Comparison of ENCODE assay signal across 15 cellular contexts in the genomic region with DNA sequence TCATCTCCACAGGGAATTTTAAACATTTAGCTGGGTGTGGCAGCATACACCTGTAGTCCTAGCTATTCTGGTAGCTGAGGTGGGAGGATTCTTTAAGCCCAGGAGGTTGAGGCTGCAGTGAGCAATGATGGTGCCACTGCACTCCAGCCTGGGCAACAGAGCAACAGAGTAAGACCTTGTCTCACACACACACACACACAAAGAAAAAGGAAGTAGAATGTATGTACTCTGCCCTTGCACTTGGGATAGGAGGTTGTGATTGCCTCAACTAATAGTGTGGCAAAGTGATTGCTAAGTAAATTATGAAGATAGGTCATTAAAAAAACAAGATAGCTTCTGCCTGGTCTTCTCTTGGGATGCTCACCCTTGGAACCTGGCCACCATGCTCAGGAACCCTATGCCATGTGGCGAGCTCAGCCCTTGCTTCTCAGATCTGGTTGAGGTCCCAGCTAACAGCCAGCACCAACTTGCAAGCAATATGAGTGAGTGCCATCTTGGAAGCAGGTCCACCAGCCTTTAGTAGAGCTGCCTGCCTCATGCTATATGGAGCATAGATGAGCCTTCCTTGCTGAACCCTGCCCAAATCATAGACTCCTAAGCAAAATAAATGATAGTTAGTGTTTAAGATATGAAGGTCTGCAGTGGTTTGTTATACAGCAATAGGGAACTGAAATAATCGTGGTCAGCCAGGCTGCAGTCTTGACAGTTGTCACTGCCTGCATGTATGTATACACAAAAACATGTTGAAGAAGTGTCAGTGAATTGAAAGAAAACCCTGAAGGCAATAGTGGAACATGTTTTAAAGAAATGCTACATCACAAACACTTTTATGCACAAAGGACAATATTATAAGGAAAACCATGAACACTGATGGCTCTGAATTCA. TPM values are rescaled to one million over a fixed set of nuclear protein-coding genes. Genes with fewer than 3 reads are reported as not detected.
DNase-seq lines count a peak whose midpoint lies in the region; ATAC-seq, FAIRE-seq and TF ChIP-seq lines count a peak whose summit lies in the region.
"Had no signal": no experiment of that assay in that cellular context is flagged by ENCODE, and none has a peak within 500 bp of the region (broad histone marks: within the 10 kb centered on the region; RNA-seq: fewer than 3 reads in every experiment).

No MANE protein-coding gene starts in this region.

- no peaks in the 10 kb centered on the region for H3K9me3 ChIP-seq in OCI-LY3 (ENCODE audit: insufficient read depth, low read length)
- H3K9me3 ChIP-seq: breast epithelium, sigmoid colon, vagina had no signal

- H3K9ac ChIP-seq in OCI-LY3 (ENCODE audit: low read length), result no peak overlapping the region

- H3K79me2 ChIP-seq in OCI-LY3 (ENCODE audit: low read length), result no peaks in the 10 kb centered on the region

- no peak overlapping the region for H2AFZ ChIP-seq in OCI-LY3 (ENCODE audit: low read depth, low read length)

- peak overlapping the region; percentile 7; the same call in 1 of the 2 replicates for H3K4me2 ChIP-seq in OCI-LY3 (ENCODE audit: low read length)

- no peak overlapping the region for H3K27ac ChIP-seq in OCI-LY3 (ENCODE audit: low read length)
- H3K27ac ChIP-seq: breast epithelium, sigmoid colon, vagina had no signal

- H3K4me1 ChIP-seq in OCI-LY3 (ENCODE audit: low read length), result peaks cover 11% of the 10 kb centered on the region
- H3K4me1 ChIP-seq: breast epithelium, vagina had no signal

- peak; percentile 78 for FAIRE-seq in GM18507 (lab: Jason Lieb, UNC)

- no peaks in the 10 kb centered on the region for H4K20me1 ChIP-seq in OCI-LY3 (ENCODE audit: insufficient read depth, low read length)

- no peak overlapping the region for H3K4me3 ChIP-seq in OCI-LY3 (ENCODE audit: low read length)
- H3K4me3 ChIP-seq: breast epithelium, sigmoid colon, vagina had no signal

- ATAC-seq in GM21390 (IDR thresholded peaks at IDR 0.05; ENCODE audit: unreplicated experiment) (peak; percentile 89), HG03095 (IDR thresholded peaks at IDR 0.05; ENCODE audit: unreplicated experiment) (peak; percentile 85), left lobe of liver (no peak)
- ATAC-seq: WTC11 had no signal

- H3K36me3 ChIP-seq in OCI-LY3 (replicated peaks; ENCODE audit: low read depth, low read length), result no peaks in the 10 kb centered on the region
- H3K36me3 ChIP-seq: breast epithelium had no signal

- no peak for DNase-seq in GM18507 (ENCODE audit: extremely low spot score, insufficient read length, low read depth)
- no peak for DNase-seq in mucosa of gallbladder (ENCODE audit: low spot score)
- no peak for DNase-seq in superior temporal gyrus (ENCODE audit: extremely low spot score)
- no peak for DNase-seq in left lobe of liver (ENCODE audit: low spot score)
- no peak for DNase-seq in occipital lobe (lab: John Stamatoyannopoulos, UW)
- DNase-seq: CD4-positive, CD25-positive, alpha-beta regulatory T cell; erythroblast; NCI-H2081; sigmoid colon had no signal

- no peak for TF ChIP-seq CTCF in OCI-LY3 (IDR thresholded peaks at IDR 0.05; ENCODE audit: low read depth, low read length)

- no peaks in the 10 kb centered on the region for H3K27me3 ChIP-seq in OCI-LY3 (ENCODE audit: low read depth, low read length)
- H3K27me3 ChIP-seq: breast epithelium, sigmoid colon, vagina had no signal

RNA-seq across cellular contexts. Expression of gene PNO1, which starts 30.1 kb away (rescaled TPM):
- total RNA-seq in mucosa of gallbladder (8.0 TPM), left lobe of liver (4.9 TPM), occipital lobe (15.0 TPM)
